In genomic region chr11:98568011-98568410, GRCh38 we compare ENCODE assay signal across 1 cellular context.
TF ChIP-seq lines count a peak whose summit lies in the region.

No MANE protein-coding gene starts in this region.

TF ChIP-seq in GM23338, 12 proteins besides CTCF, POLR2A, EP300 and RAD21 (continued from another document):
- TF ChIP-seq ZNF462 (CRISPR knock-in tag; IDR thresholded peaks at IDR 0.05) (no peak), ZNF331 (CRISPR knock-in tag; IDR thresholded peaks at IDR 0.05; ENCODE audit: low read depth) (no peak), EZH2phosphoT487 (IDR thresholded peaks at IDR 0.05; ENCODE audit: unreplicated experiment) (no peak), CREB1 (CRISPR knock-in tag; IDR thresholded peaks at IDR 0.05; ENCODE audit: low read depth) (no peak), EZH2 (IDR thresholded peaks at IDR 0.05; ENCODE audit: low read depth, unreplicated experiment) (no peak), NANOG (IDR thresholded peaks at IDR 0.05; ENCODE audit: borderline replicate concordance) (no peak), POLR2AphosphoS5 (IDR thresholded peaks at IDR 0.05; ENCODE audit: low read depth) (no peak)
